In genomic region chr5:2338686-2339085, GRCh38 we compare ENCODE assay signal across 1 cellular context.
TF ChIP-seq lines count a peak whose summit lies in the region.

No MANE protein-coding gene starts in this region.

TF ChIP-seq in H1, 55 proteins besides CTCF, POLR2A, EP300 and RAD21:
- TF ChIP-seq YY1 (IDR thresholded peaks at IDR 0.05; ENCODE audit: low read depth, low read length) (no peak), GTF2F1 (IDR thresholded peaks at IDR 0.05; ENCODE audit: borderline replicate concordance, low read depth, low read length) (no peak), CBX5 (IDR thresholded peaks at IDR 0.05; ENCODE audit: low read depth, low read length) (no peak), SP4 (IDR thresholded peaks at IDR 0.05; ENCODE audit: low read length) (no peak), MAX (IDR thresholded peaks at IDR 0.05) (no peak), POLR2AphosphoS5 (IDR thresholded peaks at IDR 0.05; ENCODE audit: low read depth, low read length) (no peak), SRF (IDR thresholded peaks at IDR 0.05; ENCODE audit: low read depth, low read length) (no peak), HDAC2 (IDR thresholded peaks at IDR 0.05; ENCODE audit: borderline replicate concordance in 1 of 2, low read depth in 2 of 2, low read length in 2 of 2) (no peak), TBP (IDR thresholded peaks at IDR 0.05; ENCODE audit: low read depth, low read length) (no peak), CBX8 (IDR thresholded peaks at IDR 0.05; ENCODE audit: borderline replicate concordance, low read depth, low read length) (no peak), CTBP2 (IDR thresholded peaks at IDR 0.05; ENCODE audit: borderline replicate concordance, insufficient read depth, insufficient read length, low read length) (no peak), EZH2 (IDR thresholded peaks at IDR 0.05; ENCODE audit: low read depth, low read length, severe bottlenecking) (no peak), SUZ12 (IDR thresholded peaks at IDR 0.05; ENCODE audit: low read length) (no peak)
- TF ChIP-seq, protein P1, sequence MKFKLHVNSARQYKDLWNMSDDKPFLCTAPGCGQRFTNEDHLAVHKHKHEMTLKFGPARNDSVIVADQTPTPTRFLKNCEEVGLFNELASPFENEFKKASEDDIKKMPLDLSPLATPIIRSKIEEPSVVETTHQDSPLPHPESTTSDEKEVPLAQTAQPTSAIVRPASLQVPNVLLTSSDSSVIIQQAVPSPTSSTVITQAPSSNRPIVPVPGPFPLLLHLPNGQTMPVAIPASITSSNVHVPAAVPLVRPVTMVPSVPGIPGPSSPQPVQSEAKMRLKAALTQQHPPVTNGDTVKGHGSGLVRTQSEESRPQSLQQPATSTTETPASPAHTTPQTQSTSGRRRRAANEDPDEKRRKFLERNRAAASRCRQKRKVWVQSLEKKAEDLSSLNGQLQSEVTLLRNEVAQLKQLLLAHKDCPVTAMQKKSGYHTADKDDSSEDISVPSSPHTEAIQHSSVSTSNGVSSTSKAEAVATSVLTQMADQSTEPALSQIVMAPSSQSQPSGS (IDR thresholded peaks at IDR 0.05; ENCODE audit: low read length): no peak
